1 cellular context compared by ENCODE assay signal in genomic region chr12:41223600-41223999, GRCh38.
TF ChIP-seq lines count a peak whose summit lies in the region.

No MANE protein-coding gene starts in this region.

TF ChIP-seq in GM23338, 12 proteins besides CTCF, POLR2A, EP300 and RAD21 (continued from another document):
- TF ChIP-seq, protein P1, sequence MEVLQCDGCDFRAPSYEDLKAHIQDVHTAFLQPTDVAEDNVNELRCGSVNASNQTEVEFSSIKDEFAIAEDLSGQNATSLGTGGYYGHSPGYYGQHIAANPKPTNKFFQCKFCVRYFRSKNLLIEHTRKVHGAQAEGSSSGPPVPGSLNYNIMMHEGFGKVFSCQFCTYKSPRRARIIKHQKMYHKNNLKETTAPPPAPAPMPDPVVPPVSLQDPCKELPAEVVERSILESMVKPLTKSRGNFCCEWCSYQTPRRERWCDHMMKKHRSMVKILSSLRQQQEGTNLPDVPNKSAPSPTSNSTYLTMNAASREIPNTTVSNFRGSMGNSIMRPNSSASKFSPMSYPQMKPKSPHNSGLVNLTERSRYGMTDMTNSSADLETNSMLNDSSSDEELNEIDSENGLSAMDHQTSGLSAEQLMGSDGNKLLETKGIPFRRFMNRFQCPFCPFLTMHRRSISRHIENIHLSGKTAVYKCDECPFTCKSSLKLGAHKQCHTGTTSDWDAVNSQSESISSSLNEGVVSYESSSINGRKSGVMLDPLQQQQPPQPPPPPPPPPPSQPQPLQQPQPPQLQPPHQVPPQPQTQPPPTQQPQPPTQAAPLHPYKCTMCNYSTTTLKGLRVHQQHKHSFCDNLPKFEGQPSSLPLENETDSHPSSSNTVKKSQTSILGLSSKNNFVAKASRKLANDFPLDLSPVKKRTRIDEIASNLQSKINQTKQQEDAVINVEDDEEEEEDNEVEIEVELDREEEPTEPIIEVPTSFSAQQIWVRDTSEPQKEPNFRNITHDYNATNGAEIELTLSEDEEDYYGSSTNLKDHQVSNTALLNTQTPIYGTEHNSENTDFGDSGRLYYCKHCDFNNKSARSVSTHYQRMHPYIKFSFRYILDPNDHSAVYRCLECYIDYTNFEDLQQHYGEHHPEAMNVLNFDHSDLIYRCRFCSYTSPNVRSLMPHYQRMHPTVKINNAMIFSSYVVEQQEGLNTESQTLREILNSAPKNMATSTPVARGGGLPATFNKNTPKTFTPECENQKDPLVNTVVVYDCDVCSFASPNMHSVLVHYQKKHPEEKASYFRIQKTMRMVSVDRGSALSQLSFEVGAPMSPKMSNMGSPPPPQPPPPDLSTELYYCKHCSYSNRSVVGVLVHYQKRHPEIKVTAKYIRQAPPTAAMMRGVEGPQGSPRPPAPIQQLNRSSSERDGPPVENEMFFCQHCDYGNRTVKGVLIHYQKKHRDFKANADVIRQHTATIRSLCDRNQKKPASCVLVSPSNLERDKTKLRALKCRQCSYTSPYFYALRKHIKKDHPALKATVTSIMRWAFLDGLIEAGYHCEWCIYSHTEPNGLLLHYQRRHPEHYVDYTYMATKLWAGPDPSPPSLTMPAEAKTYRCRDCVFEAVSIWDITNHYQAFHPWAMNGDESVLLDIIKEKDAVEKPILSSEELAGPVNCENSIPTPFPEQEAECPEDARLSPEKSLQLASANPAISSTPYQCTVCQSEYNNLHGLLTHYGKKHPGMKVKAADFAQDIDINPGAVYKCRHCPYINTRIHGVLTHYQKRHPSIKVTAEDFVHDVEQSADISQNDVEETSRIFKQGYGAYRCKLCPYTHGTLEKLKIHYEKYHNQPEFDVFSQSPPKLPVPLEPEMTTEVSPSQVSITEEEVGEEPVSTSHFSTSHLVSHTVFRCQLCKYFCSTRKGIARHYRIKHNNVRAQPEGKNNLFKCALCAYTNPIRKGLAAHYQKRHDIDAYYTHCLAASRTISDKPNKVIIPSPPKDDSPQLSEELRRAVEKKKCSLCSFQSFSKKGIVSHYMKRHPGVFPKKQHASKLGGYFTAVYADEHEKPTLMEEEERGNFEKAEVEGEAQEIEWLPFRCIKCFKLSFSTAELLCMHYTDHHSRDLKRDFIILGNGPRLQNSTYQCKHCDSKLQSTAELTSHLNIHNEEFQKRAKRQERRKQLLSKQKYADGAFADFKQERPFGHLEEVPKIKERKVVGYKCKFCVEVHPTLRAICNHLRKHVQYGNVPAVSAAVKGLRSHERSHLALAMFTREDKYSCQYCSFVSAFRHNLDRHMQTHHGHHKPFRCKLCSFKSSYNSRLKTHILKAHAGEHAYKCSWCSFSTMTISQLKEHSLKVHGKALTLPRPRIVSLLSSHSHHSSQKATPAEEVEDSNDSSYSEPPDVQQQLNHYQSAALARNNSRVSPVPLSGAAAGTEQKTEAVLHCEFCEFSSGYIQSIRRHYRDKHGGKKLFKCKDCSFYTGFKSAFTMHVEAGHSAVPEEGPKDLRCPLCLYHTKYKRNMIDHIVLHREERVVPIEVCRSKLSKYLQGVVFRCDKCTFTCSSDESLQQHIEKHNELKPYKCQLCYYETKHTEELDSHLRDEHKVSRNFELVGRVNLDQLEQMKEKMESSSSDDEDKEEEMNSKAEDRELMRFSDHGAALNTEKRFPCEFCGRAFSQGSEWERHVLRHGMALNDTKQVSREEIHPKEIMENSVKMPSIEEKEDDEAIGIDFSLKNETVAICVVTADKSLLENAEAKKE (CRISPR knock-in tag; IDR thresholded peaks at IDR 0.05): no peak
- TF ChIP-seq EZH2 (IDR thresholded peaks at IDR 0.05; ENCODE audit: low read depth, unreplicated experiment): no peak
- no peak for TF ChIP-seq STAT1 (IDR thresholded peaks at IDR 0.05; ENCODE audit: unreplicated experiment)
